In the genomic region with DNA sequence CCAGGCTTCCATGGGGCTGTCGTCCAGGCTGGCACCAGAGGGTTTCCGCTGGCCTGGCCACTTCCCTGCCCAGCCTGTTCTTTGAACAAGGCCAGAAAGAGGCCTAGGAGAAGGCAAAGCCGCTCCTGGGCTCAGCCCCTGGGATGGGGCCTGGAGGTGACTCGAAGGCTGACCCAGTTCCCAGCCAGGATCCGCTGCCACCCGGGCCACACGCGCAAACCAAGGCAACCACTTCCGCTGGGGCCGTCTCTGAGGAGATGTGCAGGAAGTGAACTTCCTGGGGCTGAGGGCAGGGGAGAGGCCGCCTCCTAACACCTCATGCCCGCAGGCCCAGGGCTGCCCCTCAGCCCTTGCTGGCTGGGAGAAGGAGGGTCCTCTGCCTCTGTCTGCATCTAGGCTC, we compare ENCODE assay signal across 8 cellular contexts. TPM values are rescaled to one million over a fixed set of nuclear protein-coding genes. Genes with fewer than 3 reads are reported as not detected.
A peak's percentile ranks its signal among the peaks of the same experiment; 100 is the strongest.
DNase-seq lines count a peak whose midpoint lies in the region; ATAC-seq and TF ChIP-seq lines count a peak whose summit lies in the region.

No MANE protein-coding gene starts in this region.

- no peak for TF ChIP-seq CTCF in VCaP (conservative IDR thresholded peaks at IDR 0.05)
- TF ChIP-seq CTCF in ovary (IDR thresholded peaks at IDR 0.05): no peak

- no peak for TF ChIP-seq POLR2A in ovary (IDR thresholded peaks at IDR 0.05)

- ATAC-seq in GM18502 (IDR thresholded peaks at IDR 0.05; ENCODE audit: poor library complexity, unreplicated experiment) (peak; percentile 79), HG03095 (IDR thresholded peaks at IDR 0.05; ENCODE audit: unreplicated experiment) (peak; percentile 67)
- ATAC-seq in central memory CD8-positive, alpha-beta T cell (replicated peaks; ENCODE audit: extremely low read depth, poor library complexity, severe bottlenecking): peak; percentile 98

- H3K36me3 ChIP-seq in ovary: no peaks in the 10 kb centered on the region

- intact Hi-C loops in ovary (cut with DNase I): no loop called here

- WGBS in ovary, 3 donors: 81 to 94% (median 86%) methylated on average over 12 of the region's 12 CpGs

- H3K4me3 ChIP-seq in ovary: no peak overlapping the region

- H3K27me3 Mint-ChIP-seq in central memory CD8-positive, alpha-beta T cell: no peaks in the 10 kb centered on the region

- H3K4me1 ChIP-seq in ovary (ENCODE audit: insufficient read depth): peaks cover 9% of the 10 kb centered on the region

- no peaks in the 10 kb centered on the region for H3K9me3 ChIP-seq in ovary

- TF ChIP-seq EP300 in ovary (IDR thresholded peaks at IDR 0.05): no peak

- H3K4me1 Mint-ChIP-seq in central memory CD8-positive, alpha-beta T cell: peaks cover 60% of the 10 kb centered on the region

- H3K27ac ChIP-seq in VCaP (peak overlapping the region; percentile 86; the same call in 1 of the 2 replicates), ovary (no peak overlapping the region)

- H3K9me3 Mint-ChIP-seq in central memory CD8-positive, alpha-beta T cell: no peaks in the 10 kb centered on the region

- peaks cover 17% of the 10 kb centered on the region for H3K36me3 Mint-ChIP-seq in central memory CD8-positive, alpha-beta T cell (ENCODE audit: insufficient read depth)

- peak overlapping the region; percentile 91 for H3K27ac Mint-ChIP-seq in central memory CD8-positive, alpha-beta T cell (ENCODE audit: low read depth)

- no peaks in the 10 kb centered on the region for H3K27me3 ChIP-seq in ovary

- peak; percentile 69 to 85 for DNase-seq in central memory CD8-positive, alpha-beta T cell (ENCODE audit: low spot score in 2 of 2)
- DNase-seq in stimulated activated CD4-positive, alpha-beta T cell treated with anti-CD3 and anti-CD28 coated beads, Interleukin-1b, Interleukin-23, amount 100 ng/mL, for 1 hour (ENCODE audit: low read depth in 2 of 2): peak; percentile 44 to 56
- DNase-seq in pons (ENCODE audit: low spot score): no peak
- DNase-seq in NCI-H2196 (lab: John Stamatoyannopoulos, UW; ENCODE audit: unreplicated experiment): no peak
- DNase-seq in ovary: no peak

- H3K4me3 Mint-ChIP-seq in central memory CD8-positive, alpha-beta T cell: peak overlapping the region; percentile 71

RNA-seq across cellular contexts. Expression of a gene that starts 15.2 kb away (rescaled TPM):
- 10 to 100 TPM in 6 of 7 donors, 1 to 10 TPM in 1; 9.3 to 19.1 (median 13.8) TPM for total RNA-seq in ovary
- polyA plus RNA-seq in ovary: 10 to 100 TPM in 1 of 2 donors, under 1 TPM in 1; 0.92 to 12.5 TPM

RNA-seq across cellular contexts. Expression of a gene that starts 34.6 kb away (rescaled TPM):
- 10 to 100 TPM; 23.4 to 33.6 (median 25.3) TPM for total RNA-seq in ovary
- polyA plus RNA-seq in ovary: 10 to 100 TPM; 15.6 to 16.7 TPM

Comparison
In these comparisons a context has a peak if more than half of its experiments do, and no peak if none do; other contexts are left out.
1. DNase-seq: peak in central memory CD8-positive, alpha-beta T cell (2 of 2) and stimulated activated CD4-positive, alpha-beta T cell treated with anti-CD3 and anti-CD28 coated beads, Interleukin-1b, Interleukin-23, amount 100 ng/mL, for 1 hour (2 of 2); none in pons (single experiment), NCI-H2196 (single experiment) and ovary (0 of 5).
2. Peak in every context shown above with its lines, with median percentiles within 50 percentile points of each other: ATAC-seq.